In genomic region chr5:127228540-127229184, GRCh38 we compare ENCODE assay signal across 8 cellular contexts.
DNase-seq lines count a peak whose midpoint lies in the region; ATAC-seq lines count a peak whose summit lies in the region.

No MANE protein-coding gene starts in this region.

- H3K9me3 ChIP-seq in iPS-18c (ENCODE audit: control insufficient read depth, insufficient read depth, low read length), result no peaks in the 10 kb centered on the region
- no peaks in the 10 kb centered on the region for H3K9me3 ChIP-seq in stomach smooth muscle (ENCODE audit: control insufficient read depth in 2 of 2, low read length in 2 of 2)

- no peaks in the 10 kb centered on the region for H3K27me3 ChIP-seq in stomach smooth muscle (ENCODE audit: control insufficient read depth in 1 of 2, insufficient read depth in 2 of 2, low read length in 2 of 2)

- H3K27ac ChIP-seq in stomach smooth muscle (ENCODE audit: low read length), result no peak overlapping the region

- no peaks in the 10 kb centered on the region for H3K36me3 ChIP-seq in stomach smooth muscle (ENCODE audit: control insufficient read depth in 2 of 2, insufficient read depth in 2 of 2, low read length in 2 of 2)

- H3K4me3 ChIP-seq in iPS-18c (ENCODE audit: insufficient read depth, low read depth, low read length) (peak overlapping the region; percentile 59; the same call in 1 of the 2 replicates), stomach smooth muscle (ENCODE audit: low read length in 2 of 2) (peak overlapping the region; percentile 58 to 75)

- peaks cover 12% of the 10 kb centered on the region for H3K4me1 ChIP-seq in stomach smooth muscle (ENCODE audit: control insufficient read depth, insufficient read depth, low read length)

- peaks cover 4% of the 10 kb centered on the region for H3K36me3 Mint-ChIP-seq in activated T-cell treated with anti-CD3 and anti-CD28 coated beads, Interleukin-2, amount 50 U/mL, for 4 hours (ENCODE audit: insufficient read depth)

- DNase-seq in NCI-H748 (lab: John Stamatoyannopoulos, UW; ENCODE audit: unreplicated experiment), result peak; percentile 46
- no peak for DNase-seq in NCI-H748 treated with DMSO at 0.1 percent for 48 hours (lab: John Stamatoyannopoulos, UW)
- no peak for DNase-seq in activated T-cell treated with anti-CD3 and anti-CD28 coated beads, Interleukin-2, amount 50 U/mL, for 4 hours
- no peak for DNase-seq in LoVo (ENCODE audit: low spot score)
- no peak for DNase-seq in kidney tubule cell (ENCODE audit: low spot score)

- no peaks in the 10 kb centered on the region for H3K27me3 Mint-ChIP-seq in activated T-cell treated with anti-CD3 and anti-CD28 coated beads, Interleukin-2, amount 50 U/mL, for 4 hours (ENCODE audit: low read depth)

- peak overlapping the region in 1 of 2 donors; percentile 66 for H3K9ac ChIP-seq in stomach smooth muscle (ENCODE audit: low read length in 2 of 2)

- peaks cover 8% of the 10 kb centered on the region for H3K4me1 Mint-ChIP-seq in activated T-cell treated with anti-CD3 and anti-CD28 coated beads, Interleukin-2, amount 50 U/mL, for 4 hours (ENCODE audit: low read depth)

- peak overlapping the region; percentile 71 for H3K4me3 Mint-ChIP-seq in activated T-cell treated with anti-CD3 and anti-CD28 coated beads, Interleukin-2, amount 50 U/mL, for 4 hours

- peaks cover 10% of the 10 kb centered on the region for H3K9me3 Mint-ChIP-seq in activated T-cell treated with anti-CD3 and anti-CD28 coated beads, Interleukin-2, amount 50 U/mL, for 4 hours

- ATAC-seq in activated T-cell treated with anti-CD3 and anti-CD28 coated beads, Interleukin-2, amount 50 U/mL, for 4 hours, result peak in 1 of 2 donors; percentile 12
- ATAC-seq in GM21717 (IDR thresholded peaks at IDR 0.05; ENCODE audit: unreplicated experiment), result no peak
